Comparison of ENCODE assay signal across 10 cellular contexts in the genomic region with DNA sequence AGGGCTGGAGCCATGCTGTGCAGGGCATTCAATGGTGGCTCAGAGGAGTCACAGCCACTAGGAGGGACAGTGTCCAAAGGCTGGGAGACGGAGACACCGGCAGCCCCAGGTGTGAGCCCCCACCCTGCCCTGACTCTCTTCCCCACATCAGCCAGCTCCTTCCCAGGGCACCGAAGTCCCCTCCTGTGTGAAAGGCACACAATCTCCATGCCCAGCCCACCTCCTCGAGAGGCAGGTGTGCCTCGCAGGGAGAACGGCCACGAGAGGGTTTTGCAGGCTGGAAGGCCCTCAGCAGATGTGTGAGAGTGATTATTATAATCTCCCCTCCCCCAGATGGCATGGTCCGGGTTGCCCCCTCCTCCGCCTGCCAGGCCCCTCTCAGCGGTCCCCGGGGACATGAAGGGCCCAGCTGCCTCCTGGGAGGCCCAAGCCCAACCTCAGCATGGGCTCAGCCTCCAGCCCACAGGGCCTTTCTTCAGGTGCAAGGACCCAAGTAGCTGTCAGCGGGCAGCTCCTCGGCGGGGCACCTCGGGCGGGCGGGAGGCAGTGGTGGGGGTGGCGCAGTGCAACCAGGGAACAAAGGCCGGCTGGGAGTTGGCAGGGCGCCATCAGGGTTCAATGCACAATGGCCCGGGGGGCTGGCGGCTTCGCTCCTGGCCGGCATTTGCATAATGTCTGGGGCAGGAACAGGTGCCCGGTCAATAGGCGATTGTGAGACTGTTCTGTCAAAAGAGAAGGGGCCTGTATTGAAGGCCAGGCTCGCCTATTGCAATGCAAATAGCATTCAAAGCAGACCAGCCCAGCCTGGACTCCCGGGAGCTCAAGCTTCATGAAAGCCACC.
DNase-seq lines count a peak whose midpoint lies in the region; ATAC-seq, FAIRE-seq and TF ChIP-seq lines count a peak whose summit lies in the region.
"Had no signal": no experiment of that assay in that cellular context is flagged by ENCODE, and none has a peak within 500 bp of the region (broad histone marks: within the 10 kb centered on the region; RNA-seq: fewer than 3 reads in every experiment).

No MANE protein-coding gene starts in this region.

- no peaks in the 10 kb centered on the region for H3F3A ChIP-seq in GM23338 (replicated peaks; ENCODE audit: low read depth)

- H2AK5ac ChIP-seq in H1 (ENCODE audit: low read depth, low read length) = no peak overlapping the region

- H3K56ac ChIP-seq in H1 (replicated peaks; ENCODE audit: insufficient read length, low read depth, low read length) = no peak overlapping the region

- POLR2A ChIA-PET in H1 (lab: Charles Lee; ENCODE audit: partially characterized antibody) = interaction anchor here (0.8 to 1.4 kb wide), 3 partner anchors 19 to 60 kb away, joined by 3 read pairs; no protein-coding TSS in a partner anchor

- H3K4me3 Mint-ChIP-seq in GM23338 = no peak overlapping the region; the same call in 2 of the 3 replicates

- TF ChIP-seq RAD21 in H1 (IDR thresholded peaks at IDR 0.05 in 1 of 2, conservative IDR thresholded peaks at IDR 0.05 in 1 of 2; ENCODE audit: low read depth in 2 of 2, low read length in 2 of 2) = no peak; a peak in 1 of 4 replicates

- H3K14ac ChIP-seq in H1 (ENCODE audit: insufficient read length) = no peak overlapping the region

- no peak overlapping the region for H3K27ac Mint-ChIP-seq in GM23338
- H3K27ac Mint-ChIP-seq: naive B cell had no signal

- no peak for FAIRE-seq in H1 (lab: Jason Lieb, UNC)

- H3K36me3 ChIP-seq in GM23338 (ENCODE audit: insufficient read depth) = no peaks in the 10 kb centered on the region
- no peaks in the 10 kb centered on the region; a peak in 1 of 8 replicates for H3K36me3 ChIP-seq in H1 (ENCODE audit: control insufficient read depth in 2 of 4, insufficient read depth in 4 of 4, low read length in 3 of 4)

- CTCF ChIA-PET in H1 (lab: Charles Lee; ENCODE audit: partially characterized antibody) = interaction anchor here (1.0 to 2.0 kb wide), 6 partner anchors 19 to 284 kb away, joined by 3 to 5 read pairs (median 3); no protein-coding TSS in a partner anchor

- H2AFZ ChIP-seq in GM23338 (no peak overlapping the region), H1 (ENCODE audit: low read length) (no peak overlapping the region)

- no peak overlapping the region for H2BK120ac ChIP-seq in H1 (replicated peaks; ENCODE audit: low read depth, low read length)

- H3K9me3 Mint-ChIP-seq in GM23338 = no peaks in the 10 kb centered on the region

- no peaks in the 10 kb centered on the region for H3K9me3 ChIP-seq in H1 (ENCODE audit: insufficient read depth in 2 of 2, low read depth in 1 of 2, low read length in 1 of 2)

- H4K8ac ChIP-seq in H1 (ENCODE audit: extremely low read depth, insufficient read depth, low read length) = peak overlapping the region; percentile 7

- no peaks in the 10 kb centered on the region for H3K9me2 ChIP-seq in GM23338 (ENCODE audit: insufficient read depth)

- no peaks in the 10 kb centered on the region for H3K23me2 ChIP-seq in H1 (ENCODE audit: low read depth, low read length)

- TF ChIP-seq CTCF in GM23338 (conservative IDR thresholded peaks at IDR 0.05; ENCODE audit: low read depth in 2 of 2) (no peak), H1 (IDR thresholded peaks at IDR 0.05; ENCODE audit: control extremely low read depth in 1 of 3, insufficient read depth in 1 of 3, low read depth in 1 of 3, low read length in 3 of 3) (no peak)

- peak overlapping the region; percentile 10; the same call in 1 of the 2 replicates for H2BK12ac ChIP-seq in H1 (ENCODE audit: low read depth, low read length)

- H4K91ac ChIP-seq in H1 (replicated peaks; ENCODE audit: insufficient read length, low read length) = peak overlapping the region; percentile 69

- peak; percentile 93 for ATAC-seq in GM23338
- no peak for ATAC-seq in HG03571 (IDR thresholded peaks at IDR 0.05; ENCODE audit: unreplicated experiment)
- no peak for ATAC-seq in HG03108 (IDR thresholded peaks at IDR 0.05; ENCODE audit: unreplicated experiment)
- ATAC-seq in GM19397 (IDR thresholded peaks at IDR 0.05; ENCODE audit: unreplicated experiment) = no peak

- H2BK5ac ChIP-seq in H1 (ENCODE audit: low read depth, low read length) = peak overlapping the region; percentile 4; the same call in 1 of the 2 replicates

- no peak for TF ChIP-seq POLR2A in H1 (IDR thresholded peaks at IDR 0.05; ENCODE audit: control extremely low read depth in 1 of 2, low read depth in 2 of 2, low read length in 2 of 2)

- no peak overlapping the region for H3K27ac ChIP-seq in GM23338 (ENCODE audit: low read depth)
- no peak overlapping the region for H3K27ac ChIP-seq in H1 (ENCODE audit: low read depth, low read length)

- peaks cover 50% of the 10 kb centered on the region for H3K4me1 Mint-ChIP-seq in GM23338
- H3K4me1 Mint-ChIP-seq: naive B cell had no signal

- H3K27me3 ChIP-seq in GM23338 (ENCODE audit: insufficient read depth) = no peaks in the 10 kb centered on the region
- peaks cover 0 to 5% (median 0%) of the 10 kb centered on the region in 4 experiments; a peak in 3 of 7 replicates for H3K27me3 ChIP-seq in H1 (replicated peaks in 1 of 4; ENCODE audit: control insufficient read depth in 3 of 4, extremely low read depth in 1 of 4, insufficient read depth in 3 of 4, low read length in 3 of 4)

- no peak overlapping the region for H3K9ac ChIP-seq in H1 (replicated peaks in 1 of 4; ENCODE audit: extremely low read depth in 1 of 4, low read depth in 3 of 4, low read length in 3 of 4)

- DNase-seq in GM23338 (ENCODE audit: low spot score) = peak; percentile 71
- DNase-seq in NCI-H510A treated with DMSO at 0.1 percent for 48 hours (lab: John Stamatoyannopoulos, UW) = peak; percentile 73
- DNase-seq in H1 (ENCODE audit: low read depth in 1 of 2, low spot score in 2 of 2) = peak; percentile 51 to 72
- DNase-seq in occipital lobe (lab: John Stamatoyannopoulos, UW) = peak; percentile 89
- DNase-seq in stimulated activated CD4-positive, alpha-beta T cell treated with anti-CD3 and anti-CD28 coated beads, Interleukin-12 subunit alpha, Interleukin-12 subunit beta, amount 100 ng/mL, for 4 hours = no peak
- DNase-seq: activated CD4-positive, alpha-beta T cell treated with anti-CD3 and anti-CD28 coated beads, Interleukin-2, amount 50 U/mL, for 48 hours; naive B cell had no signal

- H3K4me2 ChIP-seq in GM23338 (peak overlapping the region; percentile 71), H1 (ENCODE audit: insufficient read depth in 1 of 2, low read depth in 2 of 2, low read length in 2 of 2) (peak overlapping the region; percentile 22 to 28; a peak in 3 of 4 replicates)

- H3K4me1 ChIP-seq in GM23338 (ENCODE audit: insufficient read depth) (peaks cover 18% of the 10 kb centered on the region; the same call in 1 of the 2 replicates), H1 (replicated peaks in 1 of 4; ENCODE audit: control insufficient read depth in 3 of 4, insufficient read depth in 4 of 4, low read length in 3 of 4) (peaks cover 10 to 25% (median 19%) of the 10 kb centered on the region in 4 experiments)

- peak overlapping the region; percentile 46 for H4K5ac ChIP-seq in H1 (ENCODE audit: insufficient read length, low read depth, low read length)

- no peaks in the 10 kb centered on the region for H3K36me3 Mint-ChIP-seq in GM23338 (ENCODE audit: low read depth)
- H3K36me3 Mint-ChIP-seq: naive B cell had no signal

- H3K4me3 ChIP-seq in GM23338 = peak overlapping the region; percentile 30; the same call in 1 of the 2 replicates
- peak overlapping the region in 1 of 4 experiments; percentile 5; a peak in 1 of 8 replicates for H3K4me3 ChIP-seq in H1 (ENCODE audit: extremely low read depth in 1 of 4, insufficient read depth in 2 of 4, low read depth in 3 of 4, low read length in 4 of 4)

- peak overlapping the region; percentile 68 for H3K18ac ChIP-seq in H1 (ENCODE audit: extremely low read depth, low read length)

- no peak overlapping the region for H3K4ac ChIP-seq in H1 (replicated peaks; ENCODE audit: insufficient read length, low read depth, low read length)

- 35% methylated on average over 15 of the region's 28 CpGs; no CpG with 5 or more reads in 1 of the 2 experiments for WGBS in H1 (ENCODE audit: extremely low coverage in 1 of 2, insufficient coverage in 1 of 2, insufficient read length in 1 of 2, insufficient replicate concordance in 2 of 2, low coverage in 1 of 2, low lambda C conversion rate in 2 of 2, missing lambda C conversion rate in 1 of 2), 2 experiments

- no peaks in the 10 kb centered on the region for H3K79me2 ChIP-seq in GM23338 (replicated peaks; ENCODE audit: insufficient read depth)
- H3K79me2 ChIP-seq in H1 (ENCODE audit: control insufficient read depth in 1 of 2, insufficient read depth in 2 of 2, low read length in 2 of 2) = no peaks in the 10 kb centered on the region

- H3K79me1 ChIP-seq in H1 (ENCODE audit: low read depth, low read length) = no peaks in the 10 kb centered on the region

- H4K20me1 ChIP-seq in GM23338 (replicated peaks; ENCODE audit: insufficient read depth) (no peaks in the 10 kb centered on the region), H1 (replicated peaks in 1 of 2; ENCODE audit: control insufficient read depth in 1 of 2, insufficient read depth in 2 of 2, low read length in 2 of 2) (no peaks in the 10 kb centered on the region)

- H2BK20ac ChIP-seq in H1 (ENCODE audit: low read length) = peak overlapping the region; percentile 93; the same call in 1 of the 2 replicates

- H3K27me3 Mint-ChIP-seq in GM23338 (ENCODE audit: insufficient read depth, low read depth, poor library complexity) = peaks cover 27% of the 10 kb centered on the region

- no peak overlapping the region for H3K23ac ChIP-seq in H1 (ENCODE audit: insufficient read length)

- H2BK15ac ChIP-seq in H1 (ENCODE audit: low read length) = no peak overlapping the region; the same call in 1 of the 2 replicates

- no peak for TF ChIP-seq EP300 in H1 (IDR thresholded peaks at IDR 0.05; ENCODE audit: borderline replicate concordance in 1 of 2, low read depth in 2 of 2, low read length in 2 of 2)

TF ChIP-seq in H1, 55 proteins besides CTCF, POLR2A, EP300 and RAD21 (continues in another document):
- TF ChIP-seq KDM1A (IDR thresholded peaks at IDR 0.05; ENCODE audit: borderline replicate concordance, low read length) = no peak
- TF ChIP-seq CTBP2 (IDR thresholded peaks at IDR 0.05; ENCODE audit: borderline replicate concordance, insufficient read depth, insufficient read length, low read length) = peak; percentile 79
- no peak for TF ChIP-seq RFX5 (IDR thresholded peaks at IDR 0.05; ENCODE audit: borderline replicate concordance, low read depth, low read length)
- no peak for TF ChIP-seq CBX8 (IDR thresholded peaks at IDR 0.05; ENCODE audit: borderline replicate concordance, low read depth, low read length)
- TF ChIP-seq TEAD4 (IDR thresholded peaks at IDR 0.05; ENCODE audit: low read depth, low read length) = 0 out of 2 replicates have a peak, but pooled peaks have one; percentile 12
- TF ChIP-seq BCL11A (IDR thresholded peaks at IDR 0.05; ENCODE audit: low read depth in 2 of 2, low read length in 2 of 2) = no peak
- no peak for TF ChIP-seq JUN (IDR thresholded peaks at IDR 0.05; ENCODE audit: low read depth, low read length)
- TF ChIP-seq YY1 (IDR thresholded peaks at IDR 0.05; ENCODE audit: low read depth, low read length) = 0 out of 2 replicates have a peak, but pooled peaks have one; percentile 42
- TF ChIP-seq HDAC2 (IDR thresholded peaks at IDR 0.05; ENCODE audit: borderline replicate concordance in 1 of 2, low read depth in 2 of 2, low read length in 2 of 2) = peak in 1 of 2 experiments; percentile 49; a peak in 1 of 4 replicates
